20 cellular contexts compared by ENCODE assay signal in the genomic region with DNA sequence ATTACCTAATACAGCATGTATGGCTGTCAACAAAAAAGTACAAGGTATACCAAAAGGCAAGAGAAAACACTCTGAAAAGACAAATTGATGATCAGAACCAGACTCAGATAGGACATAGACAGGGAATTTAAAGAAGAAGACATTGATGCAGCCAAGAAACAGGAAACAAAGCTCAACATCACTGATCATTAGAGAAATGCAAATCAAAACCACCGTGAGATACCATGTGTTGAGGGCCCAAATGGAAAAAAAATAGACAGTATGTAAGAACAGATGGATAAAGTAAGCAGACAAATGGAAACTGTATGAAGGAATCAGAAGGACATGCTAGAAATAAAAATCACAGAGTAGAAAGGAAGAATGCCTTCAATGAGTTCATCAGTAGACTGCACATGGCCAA. TPM values are rescaled to one million over a fixed set of nuclear protein-coding genes. Genes with fewer than 3 reads are reported as not detected.
A peak's percentile ranks its signal among the peaks of the same experiment; 100 is the strongest.
DNase-seq lines count a peak whose midpoint lies in the region; ATAC-seq and TF ChIP-seq lines count a peak whose summit lies in the region.
"Had no signal": no experiment of that assay in that cellular context is flagged by ENCODE, and none has a peak within 500 bp of the region (broad histone marks: within the 10 kb centered on the region; RNA-seq: fewer than 3 reads in every experiment).

No MANE protein-coding gene starts in this region.

- no peak overlapping the region for H3K27ac ChIP-seq in CD4-positive, alpha-beta T cell (ENCODE audit: low read depth, low read length)
- peak overlapping the region; percentile 50 for H3K27ac ChIP-seq in DOHH2 (ENCODE audit: low read depth, low read length)
- no peak overlapping the region for H3K27ac ChIP-seq in tibial nerve
- H3K27ac ChIP-seq: RWPE1, SJCRH30 had no signal

- no peak for TF ChIP-seq EP300 in tibial nerve (IDR thresholded peaks at IDR 0.05)

- no peak for TF ChIP-seq POLR2A in tibial nerve (IDR thresholded peaks at IDR 0.05)

- no peaks in the 10 kb centered on the region; the same call in 1 of the 2 replicates for H4K20me1 ChIP-seq in DOHH2 (ENCODE audit: control insufficient read depth, insufficient read depth, low read depth, low read length)

- intact Hi-C loops in CD4-positive, alpha-beta T cell (cut with DNase I, micrococcal nuclease), result no loop called here
- intact Hi-C loops in activated CD8-positive, alpha-beta T cell treated with anti-CD3 and anti-CD28 coated beads for 36 hours (cut with micrococcal nuclease), result no loop called here

- peak overlapping the region; percentile 40 for H3K27ac Mint-ChIP-seq in CD4-positive, alpha-beta T cell
- peak overlapping the region; percentile 59 for H3K27ac Mint-ChIP-seq in activated CD8-positive, alpha-beta T cell treated with anti-CD3 and anti-CD28 coated beads for 36 hours
- peak overlapping the region; percentile 2 to 95 (median 26) for H3K27ac Mint-ChIP-seq in naive B cell

- H3K4me2 ChIP-seq in DOHH2 (ENCODE audit: low read length), result peak overlapping the region; percentile 52

- DNase-seq in CD4-positive, alpha-beta T cell, result no peak
- no peak for DNase-seq in activated CD8-positive, alpha-beta T cell treated with anti-CD3 and anti-CD28 coated beads for 36 hours
- DNase-seq in naive B cell (no peak), tibial nerve (ENCODE audit: low spot score in 2 of 2) (no peak), MV-4-11 (lab: John Stamatoyannopoulos, UW) (no peak)
- DNase-seq: COR-L47; GOT3; KG1; NCI-H1092 treated with DMSO at 0.1 percent for 48 hours; NCI-H1694; NCI-H2107; NCI-H226; NCI-H526 treated with DMSO at 0.1 percent for 48 hours; NK-92 treated with Interleukin-12 subunit alpha and Interleukin-12 subunit beta, amount 100 ng/mL, for 24 hours; OCI-M1; SJCRH30 had no signal

- H3K4me3 ChIP-seq in DOHH2 (ENCODE audit: low read length), result peak overlapping the region; percentile 36
- H3K4me3 ChIP-seq in tibial nerve, result no peak overlapping the region
- H3K4me3 ChIP-seq: SJCRH30 had no signal

- CTCF ChIA-PET in CD4-positive, alpha-beta T cell (lab: Charles Lee), result no interaction called here
- CTCF ChIA-PET in activated CD8-positive, alpha-beta T cell treated with anti-CD3 and anti-CD28 coated beads for 36 hours (lab: Charles Lee), result interaction anchor here (1.7 kb wide), 1 partner anchor 45 kb away, joined by 3 read pairs; no protein-coding TSS in a partner anchor

- 84 to 86% methylated on average over 1 of the region's 1 CpG for WGBS in tibial nerve, 2 donors

- H3K9me2 ChIP-seq in DOHH2 (replicated peaks; ENCODE audit: control insufficient read depth, low read length), result no peaks in the 10 kb centered on the region

- peaks cover 95% of the 10 kb centered on the region for H3K79me2 ChIP-seq in DOHH2 (ENCODE audit: control insufficient read depth, low read length)

- no peak for TF ChIP-seq CTCF in CD4-positive, alpha-beta T cell (IDR thresholded peaks at IDR 0.05)
- no peak for TF ChIP-seq CTCF in DOHH2 (IDR thresholded peaks at IDR 0.05; ENCODE audit: low read depth, low read length, poor library complexity, severe bottlenecking)
- no peak for TF ChIP-seq CTCF in activated CD8-positive, alpha-beta T cell treated with anti-CD3 and anti-CD28 coated beads for 36 hours (IDR thresholded peaks at IDR 0.05)
- no peak for TF ChIP-seq CTCF in tibial nerve (IDR thresholded peaks at IDR 0.05)

- H3K27me3 Mint-ChIP-seq in CD4-positive, alpha-beta T cell, result no peaks in the 10 kb centered on the region
- no peaks in the 10 kb centered on the region for H3K27me3 Mint-ChIP-seq in activated CD8-positive, alpha-beta T cell treated with anti-CD3 and anti-CD28 coated beads for 36 hours
- no peaks in the 10 kb centered on the region for H3K27me3 Mint-ChIP-seq in naive B cell

- POLR2A ChIA-PET in CD4-positive, alpha-beta T cell (lab: Charles Lee), result no interaction called here
- POLR2A ChIA-PET in activated CD8-positive, alpha-beta T cell treated with anti-CD3 and anti-CD28 coated beads for 36 hours (lab: Charles Lee), result interaction anchor here (0.6 kb wide), 1 partner anchor 11 kb away, joined by 4 read pairs; no protein-coding TSS in a partner anchor

- peaks cover 3% of the 10 kb centered on the region; the same call in 1 of the 2 replicates for H3F3A ChIP-seq in DOHH2 (ENCODE audit: control insufficient read depth, insufficient read depth)

- H3K4me1 Mint-ChIP-seq in CD4-positive, alpha-beta T cell (ENCODE audit: low read depth), result peaks cover 49% of the 10 kb centered on the region
- peaks cover 43% of the 10 kb centered on the region for H3K4me1 Mint-ChIP-seq in activated CD8-positive, alpha-beta T cell treated with anti-CD3 and anti-CD28 coated beads for 36 hours (ENCODE audit: low read depth)
- H3K4me1 Mint-ChIP-seq in naive B cell, result peaks cover 40 to 55% (median 53%) of the 10 kb centered on the region in 3 donors

- H3K36me3 Mint-ChIP-seq in CD4-positive, alpha-beta T cell (ENCODE audit: low read depth), result peaks cover 93% of the 10 kb centered on the region
- peaks cover 69% of the 10 kb centered on the region for H3K36me3 Mint-ChIP-seq in activated CD8-positive, alpha-beta T cell treated with anti-CD3 and anti-CD28 coated beads for 36 hours (ENCODE audit: low read depth)
- H3K36me3 Mint-ChIP-seq in naive B cell, result peaks cover 49% of the 10 kb centered on the region in 2 donors

- no peak overlapping the region for H3K4me3 Mint-ChIP-seq in CD4-positive, alpha-beta T cell
- H3K4me3 Mint-ChIP-seq in activated CD8-positive, alpha-beta T cell treated with anti-CD3 and anti-CD28 coated beads for 36 hours, result no peak overlapping the region
- peak overlapping the region in 3 of 8 donors; percentile 5 to 46 (median 14) for H3K4me3 Mint-ChIP-seq in naive B cell

- H3K4me1 ChIP-seq in DOHH2 (ENCODE audit: control insufficient read depth, low read length), result peaks cover 23% of the 10 kb centered on the region
- H3K4me1 ChIP-seq in tibial nerve, result no peaks in the 10 kb centered on the region
- H3K4me1 ChIP-seq: SJCRH30 had no signal

- H3K36me3 ChIP-seq in DOHH2 (ENCODE audit: control insufficient read depth, low read length), result peaks cover 74% of the 10 kb centered on the region
- H3K36me3 ChIP-seq in tibial nerve, result no peaks in the 10 kb centered on the region
- H3K36me3 ChIP-seq: SJCRH30 had no signal

- H3K9me3 Mint-ChIP-seq in CD4-positive, alpha-beta T cell, result peaks cover 17% of the 10 kb centered on the region
- H3K9me3 Mint-ChIP-seq in activated CD8-positive, alpha-beta T cell treated with anti-CD3 and anti-CD28 coated beads for 36 hours, result peaks cover 25% of the 10 kb centered on the region
- H3K9me3 Mint-ChIP-seq in naive B cell, result peaks cover 18 to 36% (median 25%) of the 10 kb centered on the region in 7 donors

- no peak for ATAC-seq in CD4-positive, alpha-beta T cell (ENCODE audit: poor library complexity)
- ATAC-seq in activated CD8-positive, alpha-beta T cell treated with anti-CD3 and anti-CD28 coated beads for 36 hours, result no peak
- ATAC-seq in naive B cell (ENCODE audit: low read depth in 2 of 2) (peak; percentile 14 to 18), GM18519 (IDR thresholded peaks at IDR 0.05; ENCODE audit: low FRiP score, unreplicated experiment) (no peak)

- no peaks in the 10 kb centered on the region for H3K27me3 ChIP-seq in CD4-positive, alpha-beta T cell (ENCODE audit: control insufficient read depth, insufficient read depth, low read length)
- H3K27me3 ChIP-seq in DOHH2 (ENCODE audit: control insufficient read depth, low read length) (no peaks in the 10 kb centered on the region), tibial nerve (no peaks in the 10 kb centered on the region)
- H3K27me3 ChIP-seq: SJCRH30 had no signal

- peaks cover 13% of the 10 kb centered on the region for H3K9me3 ChIP-seq in CD4-positive, alpha-beta T cell (ENCODE audit: control insufficient read depth, low read length)
- H3K9me3 ChIP-seq in DOHH2 (ENCODE audit: control insufficient read depth, insufficient read depth, low read length) (peaks cover 20% of the 10 kb centered on the region), tibial nerve (peaks cover 0 to 39% (median 5%) of the 10 kb centered on the region in 4 donors)
- H3K9me3 ChIP-seq: SJCRH30 had no signal

RNA-seq across cellular contexts. Expression of gene CARD11, which starts 23.3 kb away (rescaled TPM):
- 100 to 1,000 TPM; 118 to 122 TPM for total RNA-seq in CD4-positive, alpha-beta T cell
- 100 to 1,000 TPM in 1 of 2 experiments, 10 to 100 TPM in 1; 98.3 to 103 TPM for total RNA-seq in activated CD8-positive, alpha-beta T cell treated with anti-CD3 and anti-CD28 coated beads for 36 hours
- polyA plus RNA-seq in naive B cell (ENCODE audit: low read depth in 6 of 6), result 10 to 100 TPM in 5 of 6 donors, 1 to 10 TPM in 1; 9.4 to 55.3 (median 17.5) TPM
- 1 to 10 TPM; 2.0 to 4.8 (median 3.1) TPM for total RNA-seq in tibial nerve
- total RNA-seq: SJCRH30 had no signal
- polyA plus RNA-seq: BJ had no signal

Comparison
In these comparisons a context has a peak if more than half of its experiments do, and no peak if none do; other contexts are left out.
1. ATAC-seq: peak in naive B cell (2 of 2); none in CD4-positive, alpha-beta T cell (single experiment), activated CD8-positive, alpha-beta T cell treated with anti-CD3 and anti-CD28 coated beads for 36 hours (single experiment) and GM18519 (single experiment).
2. RNA of gene CARD11, which starts 23.3 kb away (total RNA-seq): 118 to 122 TPM in CD4-positive, alpha-beta T cell and 98.3 to 103 TPM in activated CD8-positive, alpha-beta T cell treated with anti-CD3 and anti-CD28 coated beads for 36 hours; 2.0 to 4.8 TPM in tibial nerve; every median in the first group is over 10 times any median in the second.
3. Peak in every context shown above with its lines, with median percentiles within 50 percentile points of each other: H3K27ac Mint-ChIP-seq.